ENCODE assay signal across 24 cellular contexts in the genomic region with DNA sequence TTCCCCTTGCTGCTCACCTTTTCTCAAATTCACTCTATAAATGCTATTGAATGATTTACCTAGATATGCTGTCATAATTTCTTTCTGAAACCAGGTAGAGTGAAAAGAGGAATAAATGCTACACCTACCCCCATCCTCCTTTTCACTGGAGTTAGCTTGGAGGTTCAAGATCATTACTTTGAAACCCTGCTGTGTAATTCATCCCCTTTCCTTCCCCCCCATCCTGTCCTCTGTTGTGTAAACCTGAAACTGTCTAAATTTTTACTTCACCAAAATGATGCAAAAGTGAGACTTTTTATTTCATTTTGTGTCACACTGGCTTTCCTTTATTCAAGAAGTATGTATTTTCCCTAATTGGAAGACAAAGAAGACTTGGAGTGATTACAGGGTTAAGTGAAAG. TPM values are rescaled to one million over a fixed set of nuclear protein-coding genes. Genes with fewer than 3 reads are reported as not detected.
A peak's percentile ranks its signal among the peaks of the same experiment; 100 is the strongest.
DNase-seq lines count a peak whose midpoint lies in the region; ATAC-seq lines count a peak whose summit lies in the region.
"Had no signal": no experiment of that assay in that cellular context is flagged by ENCODE, and none has a peak within 500 bp of the region (broad histone marks: within the 10 kb centered on the region; RNA-seq: fewer than 3 reads in every experiment).

No MANE protein-coding gene starts in this region.

- no peaks in the 10 kb centered on the region for H3K36me3 Mint-ChIP-seq in activated T-cell treated with anti-CD3 and anti-CD28 coated beads, Interleukin-2, amount 50 U/mL, for 72 hours (ENCODE audit: insufficient read depth in 2 of 2)
- no peaks in the 10 kb centered on the region for H3K36me3 Mint-ChIP-seq in activated naive CD8-positive, alpha-beta T cell
- no peaks in the 10 kb centered on the region for H3K36me3 Mint-ChIP-seq in naive B cell

- H3K4me3 ChIP-seq in MG63 = no peak overlapping the region
- H3K4me3 ChIP-seq: GM23338, HAP-1, SJSA1 had no signal

- peaks cover 46% of the 10 kb centered on the region for H3K4me1 Mint-ChIP-seq in activated T-cell treated with anti-CD3 and anti-CD28 coated beads, Interleukin-2, amount 50 U/mL, for 72 hours (ENCODE audit: low read depth)
- H3K4me1 Mint-ChIP-seq in activated naive CD8-positive, alpha-beta T cell (ENCODE audit: low read depth) = peaks cover 32% of the 10 kb centered on the region
- peaks cover 32 to 40% (median 36%) of the 10 kb centered on the region in 3 donors for H3K4me1 Mint-ChIP-seq in naive B cell

- H3K9me3 Mint-ChIP-seq in activated T-cell treated with anti-CD3 and anti-CD28 coated beads, Interleukin-2, amount 50 U/mL, for 72 hours = no peaks in the 10 kb centered on the region
- no peaks in the 10 kb centered on the region for H3K9me3 Mint-ChIP-seq in activated naive CD8-positive, alpha-beta T cell (ENCODE audit: low read depth)
- H3K9me3 Mint-ChIP-seq in naive B cell = peaks cover 0 to 2% (median 0%) of the 10 kb centered on the region in 7 donors
- H3K9me3 Mint-ChIP-seq: GM23338 had no signal

- DNase-seq in activated T-cell treated with anti-CD3 and anti-CD28 coated beads, Interleukin-2, amount 50 U/mL, for 72 hours = no peak
- no peak for DNase-seq in activated T-cell treated with anti-CD3 and anti-CD28 coated beads, Interleukin-2, amount 50 U/mL, for 48 hours
- DNase-seq in naive B cell (no peak), MG63 (no peak), SHP77 (lab: John Stamatoyannopoulos, UW) (no peak), DMS153 treated with DMSO at 0.1 percent for 48 hours (lab: John Stamatoyannopoulos, UW; ENCODE audit: unreplicated experiment) (no peak)
- DNase-seq: EL; GF-D8; NCI-H1694; NCI-H2081; NCI-H2171; NCI-H345; NCI-H524; NCI-H774; NK-92 treated with Interleukin-12 subunit alpha and Interleukin-12 subunit beta, amount 100 ng/mL, for 24 hours had no signal

- peaks cover 42% of the 10 kb centered on the region for H3K27me3 Mint-ChIP-seq in activated T-cell treated with anti-CD3 and anti-CD28 coated beads, Interleukin-2, amount 50 U/mL, for 72 hours (ENCODE audit: low read depth)
- no peaks in the 10 kb centered on the region for H3K27me3 Mint-ChIP-seq in activated naive CD8-positive, alpha-beta T cell
- peaks cover 0 to 12% (median 0%) of the 10 kb centered on the region in 3 donors for H3K27me3 Mint-ChIP-seq in naive B cell
- H3K27me3 Mint-ChIP-seq: B cell had no signal

- H3K9me3 ChIP-seq in MG63 = no peaks in the 10 kb centered on the region
- H3K9me3 ChIP-seq: HAP-1, SJSA1 had no signal

- no peaks in the 10 kb centered on the region for H3K36me3 ChIP-seq in MG63
- H3K36me3 ChIP-seq: HAP-1, SJSA1 had no signal

- H3K27ac Mint-ChIP-seq in activated T-cell treated with anti-CD3 and anti-CD28 coated beads, Interleukin-2, amount 50 U/mL, for 72 hours = no peak overlapping the region
- peak overlapping the region; percentile 41 for H3K27ac Mint-ChIP-seq in activated naive CD8-positive, alpha-beta T cell
- H3K27ac Mint-ChIP-seq in naive B cell = peak overlapping the region in 4 of 6 donors; percentile 18 to 69 (median 36)
- H3K27ac Mint-ChIP-seq: CD14-positive monocyte, GM23338 had no signal

- peak; percentile 66 to 71 for ATAC-seq in activated T-cell treated with anti-CD3 and anti-CD28 coated beads, Interleukin-2, amount 50 U/mL, for 72 hours (replicated peaks in 1 of 2)
- no peak for ATAC-seq in naive B cell (ENCODE audit: low read depth in 2 of 2)
- ATAC-seq in HG03097 (IDR thresholded peaks at IDR 0.05; ENCODE audit: low FRiP score, unreplicated experiment) = no peak
- ATAC-seq: GM23338, Panc1 had no signal

- no peaks in the 10 kb centered on the region for H3K27me3 ChIP-seq in MG63
- H3K27me3 ChIP-seq: SJSA1 had no signal

- peak overlapping the region; percentile 45 to 70 for H3K4me3 Mint-ChIP-seq in activated T-cell treated with anti-CD3 and anti-CD28 coated beads, Interleukin-2, amount 50 U/mL, for 72 hours
- H3K4me3 Mint-ChIP-seq in activated naive CD8-positive, alpha-beta T cell = no peak overlapping the region
- H3K4me3 Mint-ChIP-seq in naive B cell = peak overlapping the region in 1 of 8 donors; percentile 63
- H3K4me3 Mint-ChIP-seq: B cell, CD14-positive monocyte, GM23338 had no signal

RNA-seq across cellular contexts. Expression of a gene that starts 5.4 kb away (rescaled TPM):
- 1 to 10 TPM; 1.4 to 3.0 TPM for total RNA-seq in activated T-cell treated with anti-CD3 and anti-CD28 coated beads, Interleukin-2, amount 50 U/mL, for 72 hours
- 10 to 100 TPM; 14.1 to 30.6 (median 23.5) TPM for polyA plus RNA-seq in naive B cell (ENCODE audit: low read depth in 6 of 6)
- total RNA-seq in MG63 (2014; rRNA removed; shearing (Covaris generic); ENCODE audit: low replicate concordance) = not detected in 2 replicates
- total RNA-seq: A172 had no signal
- polyA plus RNA-seq: CD14-positive monocyte had no signal

RNA-seq across cellular contexts. Expression of a gene that starts 39.1 kb away (rescaled TPM):
- 1 to 10 TPM; 3.7 to 3.8 TPM for total RNA-seq in activated T-cell treated with anti-CD3 and anti-CD28 coated beads, Interleukin-2, amount 50 U/mL, for 72 hours
- polyA plus RNA-seq in naive B cell (ENCODE audit: low read depth in 6 of 6) = 10 to 100 TPM; 11.1 to 14.7 (median 12.9) TPM
- 4.4 and 6.0 TPM in 2 replicates for total RNA-seq in MG63 (2014; rRNA removed; shearing (Covaris generic); ENCODE audit: low replicate concordance)

RNA-seq across cellular contexts. Expression of a gene that starts 41.7 kb away (rescaled TPM):
- total RNA-seq in activated T-cell treated with anti-CD3 and anti-CD28 coated beads, Interleukin-2, amount 50 U/mL, for 72 hours = 1 to 10 TPM; 5.4 to 6.0 TPM
- polyA plus RNA-seq in naive B cell (ENCODE audit: low read depth in 6 of 6) = 1 to 10 TPM in 2 of 6 donors, under 1 TPM in 3, not detected in 1; 0.66 to 1.5 (median 0.90) TPM
- 0.10 TPM in 1 of 2 replicates, not detected in the other for total RNA-seq in MG63 (2014; rRNA removed; shearing (Covaris generic); ENCODE audit: low replicate concordance)
- polyA plus RNA-seq: CD14-positive monocyte had no signal

RNA-seq across cellular contexts. Expression of a gene that starts 48.5 kb away (rescaled TPM):
- total RNA-seq in activated T-cell treated with anti-CD3 and anti-CD28 coated beads, Interleukin-2, amount 50 U/mL, for 72 hours = 10 to 100 TPM; 11.8 to 13.5 TPM
- polyA plus RNA-seq in naive B cell (ENCODE audit: low read depth in 6 of 6) = 10 to 100 TPM in 5 of 6 donors, 1 to 10 TPM in 1; 8.5 to 14.4 (median 12.5) TPM
- total RNA-seq in MG63 (2014; rRNA removed; shearing (Covaris generic); ENCODE audit: low replicate concordance) = 12.7 and 13.3 TPM in 2 replicates

Comparison
In these comparisons a context has a peak if more than half of its experiments do, and no peak if none do; other contexts are left out.
1. ATAC-seq: peak in activated T-cell treated with anti-CD3 and anti-CD28 coated beads, Interleukin-2, amount 50 U/mL, for 72 hours (2 of 2); none in naive B cell (0 of 2) and HG03097 (single experiment).